In genomic region chr10:28082316-28082715, GRCh38 we compare ENCODE assay signal across 24 cellular contexts.
"Had no signal": no experiment of that assay in that cellular context is flagged by ENCODE, and none has a peak within 500 bp of the region (broad histone marks: within the 10 kb centered on the region; RNA-seq: fewer than 3 reads in every experiment).

No MANE protein-coding gene starts in this region.

- ATAC-seq: effector memory CD8-positive, alpha-beta T cell; gastroesophageal sphincter; left cardiac atrium; lower lobe of right lung; natural killer cell treated with Interleukin-12 subunit alpha and Interleukin-12 subunit beta and Interleukin-15 and Interleukin-18, amount 100 ng/mL, for 72 hours; pancreas; right cardiac atrium; stimulated activated naive CD8-positive, alpha-beta T cell treated with anti-CD3 and anti-CD28 coated beads, Interleukin-15, Interleukin-2, amounts not matched to agents 100 U/mL and 50 U/mL, for 24 hours had no signal

- DNase-seq: effector memory CD8-positive, alpha-beta T cell; esophagus squamous epithelium; foreskin fibroblast; immature natural killer cell; left cardiac atrium; left ventricle myocardium inferior; lower lobe of right lung; midbrain; occipital lobe; pancreas; right cardiac atrium; small intestine; stimulated activated CD4-positive, alpha-beta T cell treated with anti-CD3 and anti-CD28 coated beads, Interleukin-12 subunit alpha, Interleukin-12 subunit beta, amount 100 ng/mL, for 4 hours; stimulated activated naive CD8-positive, alpha-beta T cell treated with anti-CD3 and anti-CD28 coated beads, Interleukin-15, Interleukin-2, amounts not matched to agents 100 U/mL and 50 U/mL, for 24 hours; thyroid gland; uterus had no signal

- H3K27me3 Mint-ChIP-seq: effector memory CD8-positive, alpha-beta T cell; memory B cell; natural killer cell treated with Interleukin-12 subunit alpha and Interleukin-12 subunit beta and Interleukin-15 and Interleukin-18, amount 100 ng/mL, for 72 hours; progenitor cell of endocrine pancreas; type B pancreatic cell had no signal

- H3K4me2 ChIP-seq: neural progenitor cell had no signal

- H3K27me3 ChIP-seq: esophagus squamous epithelium, gastroesophageal sphincter, neural progenitor cell, pancreas, suprapubic skin, thyroid gland, uterus had no signal

- H3K4me3 ChIP-seq: esophagus squamous epithelium, gastroesophageal sphincter, left ventricle myocardium inferior, lower lobe of right lung, neural progenitor cell, pancreas, suprapubic skin, thyroid gland, uterus had no signal

- H3K9me3 Mint-ChIP-seq: effector memory CD8-positive, alpha-beta T cell; natural killer cell treated with Interleukin-12 subunit alpha and Interleukin-12 subunit beta and Interleukin-15 and Interleukin-18, amount 100 ng/mL, for 72 hours; neural progenitor cell had no signal

- H3K27ac ChIP-seq: esophagus squamous epithelium, gastroesophageal sphincter, left ventricle myocardium inferior, lower lobe of right lung, neural progenitor cell, pancreas, suprapubic skin, thyroid gland, uterus had no signal

- FAIRE-seq: keratinocyte, pancreas, small intestine had no signal

- H3K9me3 ChIP-seq: esophagus squamous epithelium, gastroesophageal sphincter, lower lobe of right lung, pancreas, suprapubic skin, thyroid gland, uterus had no signal

- H3K27ac Mint-ChIP-seq: effector memory CD8-positive, alpha-beta T cell; immature natural killer cell; memory B cell; neural progenitor cell; progenitor cell of endocrine pancreas; type B pancreatic cell had no signal

- H3K4me3 Mint-ChIP-seq: effector memory CD8-positive, alpha-beta T cell; immature natural killer cell; memory B cell; natural killer cell treated with Interleukin-12 subunit alpha and Interleukin-12 subunit beta and Interleukin-15 and Interleukin-18, amount 100 ng/mL, for 72 hours; neural progenitor cell; type B pancreatic cell had no signal

- H2AFZ ChIP-seq: neural progenitor cell had no signal

- H3K36me3 Mint-ChIP-seq: neural progenitor cell had no signal

- H3K36me3 ChIP-seq: left ventricle myocardium inferior, neural progenitor cell, pancreas, thyroid gland, uterus had no signal

- H3K4me1 ChIP-seq: esophagus squamous epithelium, gastroesophageal sphincter, left ventricle myocardium inferior, lower lobe of right lung, neural progenitor cell, pancreas, suprapubic skin, thyroid gland, uterus had no signal

- H3K9ac ChIP-seq: neural progenitor cell had no signal

- H3K4me1 Mint-ChIP-seq: immature natural killer cell, memory B cell had no signal
